Comparison of ENCODE assay signal across 14 cellular contexts in the genomic region with DNA sequence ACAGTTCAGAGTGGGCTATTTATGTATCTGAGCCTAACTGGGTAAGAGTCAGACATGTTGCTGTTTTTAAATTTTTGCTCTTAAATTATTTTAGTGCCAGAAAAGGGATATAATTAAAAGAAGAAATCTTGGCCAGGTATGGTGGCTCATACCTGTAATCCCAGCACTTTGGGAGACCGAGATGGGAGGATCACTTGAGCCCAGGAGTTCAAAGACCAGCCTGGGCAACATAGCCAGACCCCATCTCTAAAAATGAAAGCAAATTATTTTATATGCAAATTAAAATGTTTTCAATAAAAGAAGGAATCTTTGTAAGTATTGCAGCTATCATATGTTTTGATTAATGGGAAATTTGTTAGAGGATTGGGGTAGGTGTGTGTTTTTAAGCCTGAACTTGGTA. TPM values are rescaled to one million over a fixed set of nuclear protein-coding genes. Genes with fewer than 3 reads are reported as not detected.
A peak's percentile ranks its signal among the peaks of the same experiment; 100 is the strongest.
DNase-seq lines count a peak whose midpoint lies in the region; ATAC-seq and TF ChIP-seq lines count a peak whose summit lies in the region.
"Had no signal": no experiment of that assay in that cellular context is flagged by ENCODE, and none has a peak within 500 bp of the region (broad histone marks: within the 10 kb centered on the region; RNA-seq: fewer than 3 reads in every experiment).

No MANE protein-coding gene starts in this region.

- peak overlapping the region; percentile 55 to 74 (median 69) for H3K27ac Mint-ChIP-seq in CD4-positive, CD25-positive, alpha-beta regulatory T cell
- peak overlapping the region in 5 of 7 donors; percentile 43 to 55 (median 47) for H3K27ac Mint-ChIP-seq in CD4-positive, alpha-beta memory T cell
- H3K27ac Mint-ChIP-seq in naive thymus-derived CD4-positive, alpha-beta T cell, result peak overlapping the region in 8 of 9 donors; percentile 31 to 83 (median 64)
- H3K27ac Mint-ChIP-seq in stimulated activated effector memory CD8-positive, alpha-beta T cell treated with anti-CD3 and anti-CD28 coated beads, Interleukin-12 subunit alpha, Interleukin-12 subunit beta, amount 100 ng/mL, for 72 hours, result no peak overlapping the region
- H3K27ac Mint-ChIP-seq: GM23338 had no signal

- H3K9me3 ChIP-seq in CD4-positive, CD25-positive, alpha-beta regulatory T cell (ENCODE audit: control insufficient read depth in 2 of 2, low read length in 2 of 2), result no peaks in the 10 kb centered on the region
- no peaks in the 10 kb centered on the region for H3K9me3 ChIP-seq in CD4-positive, alpha-beta memory T cell (ENCODE audit: control insufficient read depth in 1 of 2, low read length in 2 of 2)
- H3K9me3 ChIP-seq in Panc1 (ENCODE audit: control insufficient read depth, insufficient read depth, low read depth, low read length), result no peaks in the 10 kb centered on the region
- H3K9me3 ChIP-seq in naive thymus-derived CD4-positive, alpha-beta T cell (ENCODE audit: control insufficient read depth in 2 of 3, low read length in 3 of 3), result no peaks in the 10 kb centered on the region
- H3K9me3 ChIP-seq: A549, BE2C had no signal

- peaks cover 79% of the 10 kb centered on the region for H3K36me3 ChIP-seq in CD4-positive, CD25-positive, alpha-beta regulatory T cell (ENCODE audit: control insufficient read depth, insufficient read depth, low read length)
- H3K36me3 ChIP-seq in CD4-positive, alpha-beta memory T cell (ENCODE audit: insufficient read depth, low read length), result peaks cover 45% of the 10 kb centered on the region
- H3K36me3 ChIP-seq in Panc1 (ENCODE audit: control insufficient read depth, insufficient read depth, low read length), result peaks cover 12% of the 10 kb centered on the region
- H3K36me3 ChIP-seq in naive thymus-derived CD4-positive, alpha-beta T cell (ENCODE audit: control insufficient read depth in 2 of 3, insufficient read depth in 3 of 3, low read length in 3 of 3), result peaks cover 0 to 74% (median 7%) of the 10 kb centered on the region in 3 experiments

- no peak overlapping the region for H3K4me3 Mint-ChIP-seq in CD4-positive, CD25-positive, alpha-beta regulatory T cell
- no peak overlapping the region for H3K4me3 Mint-ChIP-seq in CD4-positive, alpha-beta memory T cell
- H3K4me3 Mint-ChIP-seq in naive thymus-derived CD4-positive, alpha-beta T cell, result no peak overlapping the region
- H3K4me3 Mint-ChIP-seq in stimulated activated effector memory CD8-positive, alpha-beta T cell treated with anti-CD3 and anti-CD28 coated beads, Interleukin-12 subunit alpha, Interleukin-12 subunit beta, amount 100 ng/mL, for 72 hours, result no peak overlapping the region
- H3K4me3 Mint-ChIP-seq: GM23338 had no signal

- peaks cover 44% of the 10 kb centered on the region for H3K36me3 Mint-ChIP-seq in CD4-positive, CD25-positive, alpha-beta regulatory T cell
- H3K36me3 Mint-ChIP-seq in CD4-positive, alpha-beta memory T cell, result peaks cover 55 to 79% of the 10 kb centered on the region in 2 donors
- peaks cover 10 to 69% (median 27%) of the 10 kb centered on the region in 5 donors for H3K36me3 Mint-ChIP-seq in naive thymus-derived CD4-positive, alpha-beta T cell
- H3K36me3 Mint-ChIP-seq in stimulated activated effector memory CD8-positive, alpha-beta T cell treated with anti-CD3 and anti-CD28 coated beads, Interleukin-12 subunit alpha, Interleukin-12 subunit beta, amount 100 ng/mL, for 72 hours, result peaks cover 96% of the 10 kb centered on the region

- CTCF ChIA-PET in CD4-positive, alpha-beta memory T cell (lab: Charles Lee; ENCODE audit: partially characterized antibody), result interaction anchor here (1.0 to 3.4 kb wide), 2 partner anchors 56 to 79 kb away, joined by 4 to 18 read pairs; no protein-coding TSS in a partner anchor
- CTCF ChIA-PET in Panc1 (lab: Charles Lee), result interaction anchor here (1.4 kb wide), 1 partner anchor 57 kb away, joined by 7 read pairs; no protein-coding TSS in a partner anchor
- CTCF ChIA-PET in naive thymus-derived CD4-positive, alpha-beta T cell (lab: Charles Lee), result interaction anchor here (0.8 to 2.4 kb wide), 4 partner anchors 31 to 80 kb away, joined by 3 to 7 read pairs (median 4); no protein-coding TSS in a partner anchor

- H3K9me3 Mint-ChIP-seq in CD4-positive, CD25-positive, alpha-beta regulatory T cell, result no peaks in the 10 kb centered on the region
- no peaks in the 10 kb centered on the region for H3K9me3 Mint-ChIP-seq in CD4-positive, alpha-beta memory T cell
- peaks cover 0 to 1% (median 0%) of the 10 kb centered on the region in 11 donors for H3K9me3 Mint-ChIP-seq in naive thymus-derived CD4-positive, alpha-beta T cell
- no peaks in the 10 kb centered on the region for H3K9me3 Mint-ChIP-seq in stimulated activated effector memory CD8-positive, alpha-beta T cell treated with anti-CD3 and anti-CD28 coated beads, Interleukin-12 subunit alpha, Interleukin-12 subunit beta, amount 100 ng/mL, for 72 hours
- H3K9me3 Mint-ChIP-seq: GM23338 had no signal

- no peak for TF ChIP-seq CTCF in Panc1 (IDR thresholded peaks at IDR 0.05)

- H3K27ac ChIP-seq in CD4-positive, CD25-positive, alpha-beta regulatory T cell (ENCODE audit: insufficient read depth, low read length, poor library complexity, severe bottlenecking), result no peak overlapping the region
- no peak overlapping the region for H3K27ac ChIP-seq in CD4-positive, alpha-beta memory T cell (ENCODE audit: low read depth, low read length)
- no peak overlapping the region for H3K27ac ChIP-seq in Panc1 (ENCODE audit: low read length)
- no peak overlapping the region for H3K27ac ChIP-seq in naive thymus-derived CD4-positive, alpha-beta T cell (ENCODE audit: low read depth, low read length)
- H3K27ac ChIP-seq: A549, C4-2B had no signal

- BruUV-seq in Panc1 (replicated peaks; lab: Mats Ljungman, UMichigan), result TSS peak; percentile 41

- no peak overlapping the region for H3K4me3 ChIP-seq in CD4-positive, CD25-positive, alpha-beta regulatory T cell (ENCODE audit: low read depth, low read length)
- H3K4me3 ChIP-seq in CD4-positive, alpha-beta memory T cell (ENCODE audit: low read length in 2 of 2), result no peak overlapping the region
- no peak overlapping the region for H3K4me3 ChIP-seq in Panc1 (ENCODE audit: low read depth in 2 of 2, low read length in 2 of 2)
- H3K4me3 ChIP-seq in naive thymus-derived CD4-positive, alpha-beta T cell (ENCODE audit: low read length), result no peak overlapping the region
- H3K4me3 ChIP-seq: A549, GM23338 had no signal

- peaks cover 0 to 10% (median 2%) of the 10 kb centered on the region in 4 donors for H3K4me1 Mint-ChIP-seq in CD4-positive, CD25-positive, alpha-beta regulatory T cell
- peaks cover 0 to 3% (median under 1%) of the 10 kb centered on the region in 4 donors for H3K4me1 Mint-ChIP-seq in CD4-positive, alpha-beta memory T cell
- peaks cover 0 to 21% (median 14%) of the 10 kb centered on the region in 7 donors for H3K4me1 Mint-ChIP-seq in naive thymus-derived CD4-positive, alpha-beta T cell
- H3K4me1 Mint-ChIP-seq in stimulated activated effector memory CD8-positive, alpha-beta T cell treated with anti-CD3 and anti-CD28 coated beads, Interleukin-12 subunit alpha, Interleukin-12 subunit beta, amount 100 ng/mL, for 72 hours, result no peaks in the 10 kb centered on the region
- H3K4me1 Mint-ChIP-seq: GM23338 had no signal

- no peaks in the 10 kb centered on the region for H3K27me3 Mint-ChIP-seq in CD4-positive, CD25-positive, alpha-beta regulatory T cell
- H3K27me3 Mint-ChIP-seq in CD4-positive, alpha-beta memory T cell, result no peaks in the 10 kb centered on the region
- H3K27me3 Mint-ChIP-seq in naive thymus-derived CD4-positive, alpha-beta T cell, result no peaks in the 10 kb centered on the region

- POLR2A ChIA-PET in CD4-positive, alpha-beta memory T cell (lab: Charles Lee; ENCODE audit: partially characterized antibody), result interaction anchor here (1.4 kb wide), 1 partner anchor 31 kb away, joined by 3 read pairs; no protein-coding TSS in a partner anchor
- POLR2A ChIA-PET in Panc1 (lab: Charles Lee), result no interaction called here
- POLR2A ChIA-PET in naive thymus-derived CD4-positive, alpha-beta T cell (lab: Charles Lee), result interaction anchor here (1.2 kb wide), 1 partner anchor 39 kb away, joined by 3 read pairs; a partner anchor contains a TSS

- no peaks in the 10 kb centered on the region for H3K4me1 ChIP-seq in CD4-positive, CD25-positive, alpha-beta regulatory T cell (ENCODE audit: control insufficient read depth, insufficient read depth, low read length, poor library complexity, severe bottlenecking)
- H3K4me1 ChIP-seq in CD4-positive, alpha-beta memory T cell (ENCODE audit: insufficient read depth, low read length), result no peaks in the 10 kb centered on the region
- H3K4me1 ChIP-seq in Panc1 (ENCODE audit: control insufficient read depth, insufficient read depth, low read length), result peaks cover 13% of the 10 kb centered on the region
- H3K4me1 ChIP-seq in naive thymus-derived CD4-positive, alpha-beta T cell (ENCODE audit: control insufficient read depth in 2 of 2, insufficient read depth in 2 of 2, low read length in 2 of 2), result no peaks in the 10 kb centered on the region
- H3K4me1 ChIP-seq: BE2C had no signal

- no peak for ATAC-seq in CD4-positive, CD25-positive, alpha-beta regulatory T cell (ENCODE audit: low read depth in 2 of 2)
- no peak for ATAC-seq in Panc1
- ATAC-seq in naive thymus-derived CD4-positive, alpha-beta T cell, result no peak
- ATAC-seq in HG03442 (IDR thresholded peaks at IDR 0.05; ENCODE audit: unreplicated experiment), result no peak
- no peak for ATAC-seq in stimulated activated effector memory CD8-positive, alpha-beta T cell treated with anti-CD3 and anti-CD28 coated beads, Interleukin-12 subunit alpha, Interleukin-12 subunit beta, amount 100 ng/mL, for 72 hours
- ATAC-seq in Right ventricle myocardium inferior, result no peak

- no peak for DNase-seq in CD4-positive, CD25-positive, alpha-beta regulatory T cell
- DNase-seq in CD4-positive, alpha-beta memory T cell, result no peak
- DNase-seq in Panc1 (ENCODE audit: low read depth, low spot score), result no peak
- no peak for DNase-seq in naive thymus-derived CD4-positive, alpha-beta T cell
- no peak for DNase-seq in stimulated activated effector memory CD8-positive, alpha-beta T cell treated with anti-CD3 and anti-CD28 coated beads, Interleukin-12 subunit alpha, Interleukin-12 subunit beta, amount 100 ng/mL, for 72 hours (ENCODE audit: low spot score in 2 of 2)
- no peak for DNase-seq in Right ventricle myocardium inferior (ENCODE audit: missing footprints)
- DNase-seq: BE2C, DMS79, H7, KBM-7 had no signal

- in situ Hi-C loops in Panc1 (cut with HindIII; ENCODE audit: low pct_unique_long_range_greater_than_20kb, low sequenced_read_pairs), result no loop called here

- intact Hi-C loops in CD4-positive, alpha-beta memory T cell (cut with micrococcal nuclease), result loop anchor here (5.0 kb wide), 1 partner anchor 40 kb away; a partner anchor contains a TSS
- intact Hi-C loops in Panc1 (cut with micrococcal nuclease; ENCODE audit: unreplicated experiment), result no loop called here
- intact Hi-C loops in naive thymus-derived CD4-positive, alpha-beta T cell (cut with micrococcal nuclease), result no loop called here
- intact Hi-C loops in Right ventricle myocardium inferior (cut with DNase I), result loop anchor here (5.0 kb wide), 1 partner anchor 40 kb away; a partner anchor contains a TSS

- H3K27me3 ChIP-seq in CD4-positive, CD25-positive, alpha-beta regulatory T cell (ENCODE audit: control insufficient read depth, insufficient read depth, low read length), result no peaks in the 10 kb centered on the region
- no peaks in the 10 kb centered on the region for H3K27me3 ChIP-seq in CD4-positive, alpha-beta memory T cell (ENCODE audit: insufficient read depth, low read length)
- H3K27me3 ChIP-seq in Panc1 (ENCODE audit: control insufficient read depth, insufficient read depth, low read length), result no peaks in the 10 kb centered on the region
- H3K27me3 ChIP-seq in naive thymus-derived CD4-positive, alpha-beta T cell (ENCODE audit: control insufficient read depth in 2 of 2, insufficient read depth in 2 of 2, low read length in 2 of 2), result no peaks in the 10 kb centered on the region
- H3K27me3 ChIP-seq: BE2C had no signal

RNA-seq across cellular contexts. Expression of a gene that starts 39.3 kb away (rescaled TPM):
- total RNA-seq in CD4-positive, CD25-positive, alpha-beta regulatory T cell, result 20.2 TPM
- polyA plus RNA-seq in CD4-positive, CD25-positive, alpha-beta regulatory T cell, result 10 to 100 TPM; 21.2 to 35.1 (median 30.5) TPM
- total RNA-seq in CD4-positive, alpha-beta memory T cell, result 10 to 100 TPM; 29.8 to 31.7 TPM
- 10 to 100 TPM; 33.6 to 37.0 TPM for polyA plus RNA-seq in CD4-positive, alpha-beta memory T cell
- total RNA-seq in Panc1 (2021; ENCODE audit: unreplicated experiment) (67.8 TPM), Right ventricle myocardium inferior (157 TPM)
- 125 TPM for polyA plus RNA-seq in Panc1 (2012; ENCODE audit: insufficient read length)
- 10 to 100 TPM; 17.7 to 81.7 (median 39.3) TPM for total RNA-seq in naive thymus-derived CD4-positive, alpha-beta T cell
- 10 to 100 TPM; 40.5 to 41.5 TPM for polyA plus RNA-seq in naive thymus-derived CD4-positive, alpha-beta T cell

RNA-seq across cellular contexts. Expression of a gene that starts 41.6 kb away (rescaled TPM):
- 41.8 TPM for total RNA-seq in CD4-positive, CD25-positive, alpha-beta regulatory T cell
- 10 to 100 TPM; 23.8 to 48.1 (median 25.6) TPM for polyA plus RNA-seq in CD4-positive, CD25-positive, alpha-beta regulatory T cell
- total RNA-seq in CD4-positive, alpha-beta memory T cell, result 10 to 100 TPM; 47.2 to 49.2 TPM
- 10 to 100 TPM; 25.7 to 36.2 TPM for polyA plus RNA-seq in CD4-positive, alpha-beta memory T cell
- total RNA-seq in Panc1 (2021; ENCODE audit: unreplicated experiment), result 41.0 TPM
- polyA plus RNA-seq in Panc1 (2012; ENCODE audit: insufficient read length), result 37.4 TPM
- total RNA-seq in naive thymus-derived CD4-positive, alpha-beta T cell, result 10 to 100 TPM; 37.1 to 61.3 (median 40.1) TPM
- polyA plus RNA-seq in naive thymus-derived CD4-positive, alpha-beta T cell, result 10 to 100 TPM; 35.0 to 47.4 TPM
- total RNA-seq in Right ventricle myocardium inferior, result 36.6 TPM

Comparison
In these comparisons a context has a peak if more than half of its experiments do, and no peak if none do; other contexts are left out.
1. intact Hi-C loops: an anchor here in CD4-positive, alpha-beta memory T cell (5.0 kb wide) and Right ventricle myocardium inferior (5.0 kb wide); none called in Panc1 and naive thymus-derived CD4-positive, alpha-beta T cell.